ENCODE assay signal across 8 cellular contexts in genomic region chr1:40948741-40949528, GRCh38. TPM values are rescaled to one million over a fixed set of nuclear protein-coding genes. Genes with fewer than 3 reads are reported as not detected.
DNase-seq lines count a peak whose midpoint lies in the region; ATAC-seq and TF ChIP-seq lines count a peak whose summit lies in the region.

No MANE protein-coding gene starts in this region.

- peaks cover 0 to 8% (median 0%) of the 10 kb centered on the region in 9 donors for H3K27me3 ChIP-seq in heart left ventricle

- peak overlapping the region in 1 of 12 donors; percentile 52 for H3K27ac ChIP-seq in heart left ventricle

- no peak for TF ChIP-seq POLR2A in heart left ventricle (IDR thresholded peaks at IDR 0.05)

- peaks cover 0 to 17% (median 0%) of the 10 kb centered on the region in 12 donors for H3K9me3 ChIP-seq in heart left ventricle

- DNase-seq in heart left ventricle (peak in 1 of 5 donors; percentile 22), Right ventricle myocardium superior (no peak), NCI-H446 (lab: John Stamatoyannopoulos, UW) (peak; percentile 94 to 96), dermis blood vessel endothelial cell (peak; percentile 87), medulla oblongata (ENCODE audit: extremely low spot score) (peak; percentile 76), cortex of kidney (lab: John Stamatoyannopoulos, UW) (no peak)
- peak; percentile 40 to 47 for DNase-seq in activated CD4-positive, alpha-beta T cell treated with anti-CD3 and anti-CD28 coated beads for 24 hours (ENCODE audit: low read depth in 2 of 2)
- peak; percentile 10 to 19 for DNase-seq in stimulated activated CD8-positive, alpha-beta memory T cell treated with anti-CD3 and anti-CD28 coated beads, Interleukin-7, amount 100 ng/mL, for 1 hour (ENCODE audit: low read depth in 2 of 2)

- intact Hi-C loops in heart left ventricle (cut with DNase I) (loop anchor here in 1 of 10 donors (5.0 kb wide), 1 partner anchor 87 kb away; the partner anchor contains the start of gene CITED4), Right ventricle myocardium superior (cut with DNase I) (no loop called here)

- H3K4me3 ChIP-seq in heart left ventricle = no peak overlapping the region

- WGBS in heart left ventricle, 4 donors = 57 to 61% (median 59%) methylated on average over 10 of the region's 10 CpGs

- H3K36me3 ChIP-seq in heart left ventricle = no peaks in the 10 kb centered on the region

- peaks cover 0 to 15% (median 7%) of the 10 kb centered on the region in 12 donors for H3K4me1 ChIP-seq in heart left ventricle

- peak; percentile 40 to 73 (median 57) for TF ChIP-seq CTCF in heart left ventricle (IDR thresholded peaks at IDR 0.05)

- ATAC-seq in heart left ventricle (peak in 3 of 4 donors; percentile 44 to 63 (median 58)), Right ventricle myocardium superior (ENCODE audit: poor library complexity) (no peak)

RNA-seq across cellular contexts. Expression of gene CTPS1, which starts 30.6 kb away (rescaled TPM):
- 10 to 100 TPM in 3 of 9 donors, 1 to 10 TPM in 6; 5.4 to 14.0 (median 7.4) TPM for total RNA-seq in heart left ventricle
- polyA plus RNA-seq in heart left ventricle = 10 to 100 TPM in 1 of 2 donors, 1 to 10 TPM in 1; 3.7 to 22.5 TPM
- 7.2 TPM for total RNA-seq in Right ventricle myocardium superior
- total RNA-seq in dermis blood vessel endothelial cell = 21.3 and 35.1 TPM in 2 replicates

Comparison
In these comparisons a context has a peak if more than half of its experiments do, and no peak if none do; other contexts are left out.
1. DNase-seq: peak in NCI-H446 (2 of 2), activated CD4-positive, alpha-beta T cell treated with anti-CD3 and anti-CD28 coated beads for 24 hours (2 of 2), dermis blood vessel endothelial cell (single experiment), medulla oblongata (single experiment) and stimulated activated CD8-positive, alpha-beta memory T cell treated with anti-CD3 and anti-CD28 coated beads, Interleukin-7, amount 100 ng/mL, for 1 hour (2 of 2); none in Right ventricle myocardium superior (single experiment) and cortex of kidney (single experiment).